1 cellular context compared by ENCODE assay signal in the genomic region with DNA sequence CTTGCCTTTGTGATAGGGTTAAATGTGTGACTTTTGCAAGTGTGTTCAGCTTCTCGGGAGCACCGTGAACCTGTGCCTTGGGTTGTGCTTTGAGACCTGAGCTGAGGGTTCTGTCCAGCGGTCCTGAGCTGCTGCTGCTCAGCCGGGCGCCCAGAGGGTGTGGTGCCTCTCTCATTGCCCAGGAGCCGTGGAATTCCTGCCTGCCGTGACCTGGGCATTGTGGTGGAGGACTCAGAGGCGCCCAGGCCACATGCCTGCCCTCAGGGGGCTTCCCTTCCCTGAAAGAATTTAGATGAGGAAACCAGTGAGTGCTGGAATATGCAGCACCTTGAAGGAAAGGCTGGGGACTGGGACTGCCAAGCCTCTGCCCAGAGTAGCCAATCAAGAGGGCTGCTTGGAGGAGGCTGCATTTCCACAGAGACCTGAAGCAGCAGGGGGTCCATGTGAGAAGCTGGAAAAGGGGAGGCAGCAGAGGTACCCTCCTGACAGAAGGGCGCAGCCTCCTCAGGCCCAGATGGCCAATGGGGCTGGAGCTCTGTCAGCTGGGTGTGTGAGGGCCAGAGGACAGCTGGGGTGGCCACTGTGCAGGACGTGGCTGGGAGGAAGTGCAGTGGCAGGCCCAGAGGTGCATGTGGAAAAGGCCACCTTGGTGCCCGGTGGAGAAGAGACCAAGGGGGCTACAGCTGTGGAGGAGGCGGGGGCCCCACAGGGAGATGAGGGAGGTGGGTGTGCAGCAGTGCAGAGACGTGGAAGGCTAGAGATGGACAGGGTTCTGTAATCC.
TF ChIP-seq lines count a peak whose summit lies in the region.

No MANE protein-coding gene starts in this region.

TF ChIP-seq in IMR-90, 13 proteins besides CTCF, POLR2A, EP300 and RAD21 (continued from another document):
- TF ChIP-seq MXI1 (IDR thresholded peaks at IDR 0.05; ENCODE audit: borderline replicate concordance, low read depth, low read length) (no peak), MAFK (IDR thresholded peaks at IDR 0.05; ENCODE audit: low read depth, low read length) (no peak), SMC3 (IDR thresholded peaks at IDR 0.05; ENCODE audit: low read depth, low read length) (no peak), MAZ (IDR thresholded peaks at IDR 0.05; ENCODE audit: borderline replicate concordance, low read depth, low read length) (no peak), RCOR1 (IDR thresholded peaks at IDR 0.05; ENCODE audit: insufficient replicate concordance, low read length) (no peak), FOS (IDR thresholded peaks at IDR 0.05; ENCODE audit: low read depth, low read length) (no peak), CHD1 (IDR thresholded peaks at IDR 0.05; ENCODE audit: low read depth, low read length) (no peak), RFX5 (IDR thresholded peaks at IDR 0.05; ENCODE audit: low read depth, low read length) (no peak)
- TF ChIP-seq, protein P1, sequence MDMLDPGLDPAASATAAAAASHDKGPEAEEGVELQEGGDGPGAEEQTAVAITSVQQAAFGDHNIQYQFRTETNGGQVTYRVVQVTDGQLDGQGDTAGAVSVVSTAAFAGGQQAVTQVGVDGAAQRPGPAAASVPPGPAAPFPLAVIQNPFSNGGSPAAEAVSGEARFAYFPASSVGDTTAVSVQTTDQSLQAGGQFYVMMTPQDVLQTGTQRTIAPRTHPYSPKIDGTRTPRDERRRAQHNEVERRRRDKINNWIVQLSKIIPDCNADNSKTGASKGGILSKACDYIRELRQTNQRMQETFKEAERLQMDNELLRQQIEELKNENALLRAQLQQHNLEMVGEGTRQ (IDR thresholded peaks at IDR 0.05; ENCODE audit: low read depth, low read length), result no peak
- TF ChIP-seq, protein P2, sequence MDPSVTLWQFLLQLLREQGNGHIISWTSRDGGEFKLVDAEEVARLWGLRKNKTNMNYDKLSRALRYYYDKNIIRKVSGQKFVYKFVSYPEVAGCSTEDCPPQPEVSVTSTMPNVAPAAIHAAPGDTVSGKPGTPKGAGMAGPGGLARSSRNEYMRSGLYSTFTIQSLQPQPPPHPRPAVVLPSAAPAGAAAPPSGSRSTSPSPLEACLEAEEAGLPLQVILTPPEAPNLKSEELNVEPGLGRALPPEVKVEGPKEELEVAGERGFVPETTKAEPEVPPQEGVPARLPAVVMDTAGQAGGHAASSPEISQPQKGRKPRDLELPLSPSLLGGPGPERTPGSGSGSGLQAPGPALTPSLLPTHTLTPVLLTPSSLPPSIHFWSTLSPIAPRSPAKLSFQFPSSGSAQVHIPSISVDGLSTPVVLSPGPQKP (IDR thresholded peaks at IDR 0.05; ENCODE audit: borderline replicate concordance, low read depth, low read length), result no peak
